Comparison of ENCODE assay signal across 1 cellular context in genomic region chr1:244865820-244866219, GRCh38.
TF ChIP-seq lines count a peak whose summit lies in the region.

No MANE protein-coding gene starts in this region.

TF ChIP-seq in IMR-90, 13 proteins besides CTCF, POLR2A, EP300 and RAD21 (continued from another document):
- TF ChIP-seq BHLHE40 (IDR thresholded peaks at IDR 0.05; ENCODE audit: low read depth, low read length) = no peak
- TF ChIP-seq CHD1 (IDR thresholded peaks at IDR 0.05; ENCODE audit: low read depth, low read length) = no peak
- TF ChIP-seq USF2 (IDR thresholded peaks at IDR 0.05; ENCODE audit: low read depth, low read length) = no peak
- TF ChIP-seq RFX5 (IDR thresholded peaks at IDR 0.05; ENCODE audit: low read depth, low read length) = no peak
- no peak for TF ChIP-seq MAZ (IDR thresholded peaks at IDR 0.05; ENCODE audit: borderline replicate concordance, low read depth, low read length)
- no peak for TF ChIP-seq CEBPB (IDR thresholded peaks at IDR 0.05; ENCODE audit: low read depth, low read length)
- no peak for TF ChIP-seq ELK1 (IDR thresholded peaks at IDR 0.05; ENCODE audit: borderline replicate concordance, low read depth, low read length)
